Comparison of ENCODE assay signal across 11 cellular contexts in the genomic region with DNA sequence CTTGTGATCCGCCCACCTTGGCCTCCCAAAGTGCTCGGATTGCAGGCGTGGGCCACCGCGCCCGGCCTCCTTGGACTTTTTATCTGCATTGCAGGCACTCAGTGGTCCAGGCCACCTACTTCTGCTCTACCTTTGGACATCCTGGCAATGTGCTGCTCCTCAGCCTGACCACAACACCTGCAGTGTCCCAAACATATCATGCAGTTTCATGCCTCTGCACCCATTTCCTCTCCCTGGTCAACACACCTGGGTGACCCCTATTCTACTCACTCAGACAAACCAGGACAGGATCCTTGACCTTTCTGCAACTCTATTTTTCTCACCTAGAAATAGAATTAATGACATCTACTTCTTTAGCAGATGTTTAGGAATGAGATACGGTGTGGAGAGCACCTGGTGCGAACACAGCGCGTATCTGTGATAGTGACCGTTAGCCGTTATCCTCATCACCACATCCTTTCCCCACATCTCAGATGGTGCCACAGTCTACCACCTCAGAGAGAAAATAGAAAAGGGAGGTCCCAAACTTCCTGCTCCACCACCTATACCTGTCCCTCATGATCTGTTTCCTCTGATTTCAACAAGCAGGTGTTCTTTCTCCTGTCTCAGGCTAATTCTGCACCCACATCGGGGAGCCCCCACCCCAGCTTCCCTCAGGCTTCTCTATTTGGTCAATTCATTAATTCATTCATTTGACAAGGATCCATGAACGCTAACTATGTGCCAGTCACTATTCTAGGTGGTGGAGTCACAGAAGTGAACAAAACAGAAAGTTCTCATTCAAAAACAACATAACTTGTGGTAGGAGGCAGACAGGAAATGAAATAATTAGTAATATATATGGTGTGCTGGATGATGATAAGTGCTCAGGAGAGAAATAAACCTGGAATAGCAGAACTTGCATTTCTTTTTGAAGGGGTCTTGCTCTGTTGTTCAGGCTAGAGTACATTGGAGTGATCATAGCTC. TPM values are rescaled to one million over a fixed set of nuclear protein-coding genes. Genes with fewer than 3 reads are reported as not detected.
DNase-seq lines count a peak whose midpoint lies in the region; ATAC-seq, FAIRE-seq and TF ChIP-seq lines count a peak whose summit lies in the region.
"Had no signal": no experiment of that assay in that cellular context is flagged by ENCODE, and none has a peak within 500 bp of the region (broad histone marks: within the 10 kb centered on the region; RNA-seq: fewer than 3 reads in every experiment).

No MANE protein-coding gene starts in this region.

- no peak for ATAC-seq in HepG2
- no peak for ATAC-seq in right lobe of liver
- ATAC-seq in HG02759 (IDR thresholded peaks at IDR 0.05; ENCODE audit: unreplicated experiment), result peak; percentile 46
- peak; percentile 17 for ATAC-seq in T-helper 17 cell
- ATAC-seq in upper lobe of right lung, result no peak
- no peak for ATAC-seq in HG03378 (IDR thresholded peaks at IDR 0.05; ENCODE audit: unreplicated experiment)

- H3K27ac ChIP-seq in HepG2 (ENCODE audit: extremely low read length, insufficient read depth, low read length), result no peak overlapping the region
- no peak overlapping the region for H3K27ac ChIP-seq in right lobe of liver
- H3K27ac ChIP-seq in upper lobe of right lung, result peak overlapping the region; percentile 37

- H3K36me3 ChIP-seq in HepG2 (replicated peaks in 1 of 2; ENCODE audit: control insufficient read depth in 1 of 2, insufficient read depth in 2 of 2, low read length in 2 of 2) (no peaks in the 10 kb centered on the region), right lobe of liver (no peaks in the 10 kb centered on the region), upper lobe of right lung (no peaks in the 10 kb centered on the region)

- H3K4me1 Mint-ChIP-seq in T-helper 17 cell, result peaks cover 25% of the 10 kb centered on the region

- no peak overlapping the region for H3K9ac ChIP-seq in HepG2 (ENCODE audit: insufficient read depth, low read depth, low read length)

- POLR2A ChIA-PET in HepG2 (lab: Yijun Ruan, JAX), result no interaction called here

- DNase-seq in HepG2 (ENCODE audit: low spot score) (no peak), right lobe of liver (no peak), T-helper 17 cell (no peak), upper lobe of right lung (no peak), hippocampal formation (lab: John Stamatoyannopoulos, UW) (no peak), ureter (ENCODE audit: low spot score) (no peak)
- DNase-seq: AML-193, islet precursor cell, NCI-H345 had no signal

- no peak for FAIRE-seq in HepG2 (lab: Jason Lieb, UNC)

- peak overlapping the region; percentile 86 for H3K27ac Mint-ChIP-seq in T-helper 17 cell

- no TSS peak for BruUV-seq in HepG2 (replicated peaks; lab: Mats Ljungman, UMichigan)

- no peak for TF ChIP-seq RAD21 in HepG2 (CRISPR knock-in tag; IDR thresholded peaks at IDR 0.05)

- no peaks in the 10 kb centered on the region for H4K20me1 ChIP-seq in HepG2 (ENCODE audit: insufficient read depth, low read length)

- H3K4me3 ChIP-seq in HepG2 (replicated peaks in 1 of 3; ENCODE audit: insufficient read depth in 1 of 3, low read depth in 2 of 3, low read length in 3 of 3) (peak overlapping the region in 2 of 3 experiments; percentile 28 to 47; a peak in 2 of 6 replicates), right lobe of liver (no peak overlapping the region), upper lobe of right lung (no peak overlapping the region)

- peak overlapping the region; percentile 43 for H2AFZ ChIP-seq in HepG2 (ENCODE audit: low read length)

- TF ChIP-seq EP300 in HepG2 (IDR thresholded peaks at IDR 0.05; ENCODE audit: low read depth in 2 of 2, low read length in 2 of 2), result no peak
- TF ChIP-seq EP300 in HepG2 (CRISPR knock-in tag; IDR thresholded peaks at IDR 0.05; ENCODE audit: borderline replicate concordance), result no peak

- peak overlapping the region; percentile 76 for H3K4me2 ChIP-seq in HepG2 (ENCODE audit: low read depth, low read length)

- peaks cover 3% of the 10 kb centered on the region for H3K79me2 ChIP-seq in HepG2 (ENCODE audit: insufficient read depth, low read length)

- H3K36me3 Mint-ChIP-seq in T-helper 17 cell (ENCODE audit: low read depth), result peaks cover 2% of the 10 kb centered on the region

- H3K4me1 ChIP-seq in HepG2 (ENCODE audit: insufficient read depth, low read length) (peaks cover 45% of the 10 kb centered on the region), right lobe of liver (peaks cover 0 to 6% (median 0%) of the 10 kb centered on the region in 4 donors), upper lobe of right lung (peaks cover 2% of the 10 kb centered on the region)

- TF ChIP-seq CTCF in HepG2 (CRISPR knock-in tag; IDR thresholded peaks at IDR 0.05) (no peak), right lobe of liver (IDR thresholded peaks at IDR 0.05) (no peak), upper lobe of right lung (IDR thresholded peaks at IDR 0.05) (no peak)

- H3K9me3 ChIP-seq in HepG2 (ENCODE audit: low read length) (no peaks in the 10 kb centered on the region), right lobe of liver (no peaks in the 10 kb centered on the region), T-helper 17 cell (ENCODE audit: control insufficient read depth, low read length, poor library complexity, severe bottlenecking) (no peaks in the 10 kb centered on the region), upper lobe of right lung (no peaks in the 10 kb centered on the region)

- 72% methylated on average over 14 of the region's 14 CpGs for WGBS in HepG2 (ENCODE audit: low lambda C conversion rate)
- 82% methylated on average over 12 of the region's 14 CpGs for WGBS in right lobe of liver (ENCODE audit: insufficient coverage, low coverage, low lambda C conversion rate, missing lambda C conversion rate)

- H3K4me3 Mint-ChIP-seq in T-helper 17 cell, result peak overlapping the region; percentile 84

- no peaks in the 10 kb centered on the region; a peak in 1 of 5 replicates for H3K27me3 ChIP-seq in HepG2 (ENCODE audit: control insufficient read depth in 1 of 2, insufficient read depth in 2 of 2, low read length in 2 of 2)
- no peaks in the 10 kb centered on the region for H3K27me3 ChIP-seq in right lobe of liver
- no peaks in the 10 kb centered on the region for H3K27me3 ChIP-seq in upper lobe of right lung

- intact Hi-C loops in HepG2 (cut with micrococcal nuclease; ENCODE audit: unreplicated experiment) (no loop called here), right lobe of liver (cut with DNase I) (no loop called here), upper lobe of right lung (cut with DNase I) (no loop called here)

- CTCF ChIA-PET in HepG2 (lab: Yijun Ruan, JAX; ENCODE audit: low intra/inter-chr PET ratio, low total read pairs), result no interaction called here

- no peaks in the 10 kb centered on the region for H3K27me3 Mint-ChIP-seq in T-helper 17 cell

- TF ChIP-seq POLR2A in HepG2 (IDR thresholded peaks at IDR 0.05; ENCODE audit: insufficient read depth in 1 of 2, low read depth in 2 of 2, low read length in 2 of 2), result no peak
- TF ChIP-seq POLR2A in right lobe of liver (IDR thresholded peaks at IDR 0.05), result no peak

- in situ Hi-C loops in HepG2 (cut with HindIII; ENCODE audit: extremely low pct_ligation_motif_present, low pct_unique_long_range_greater_than_20kb), result no loop called here

RNA-seq across cellular contexts. Expression of gene BTN3A2, which starts 4.3 kb away (rescaled TPM):
- total RNA-seq in HepG2 (2016; rRNA removed; fragmentation: Illumina TruSeq; extraction: Trizol), result 18.9 and 21.3 TPM in 2 replicates
- 3.4 and 4.3 TPM in 2 replicates for total RNA-seq in HepG2 (2016; cell fraction: cytosol; rRNA removed; fragmentation: Illumina TruSeq; extraction: Trizol; ENCODE audit: low read depth)
- total RNA-seq in HepG2 (2016; cell fraction: insoluble cytoplasmic fraction; rRNA removed; fragmentation: Illumina TruSeq; extraction: Trizol), result 17.8 and 20.4 TPM in 2 replicates
- 13.3 and 13.9 TPM in 2 replicates for total RNA-seq in HepG2 (2016; cell fraction: membrane; rRNA removed; fragmentation: Illumina TruSeq; extraction: Trizol)
- 16.6 and 20.6 TPM in 2 replicates for total RNA-seq in HepG2 (2016; cell fraction: nucleus; rRNA removed; fragmentation: Illumina TruSeq; extraction: Trizol)
- polyA plus RNA-seq in HepG2 (2011; rRNA removed), result 36.2 and 36.3 TPM in 2 replicates
- 28.2 and 31.2 TPM in 2 replicates for polyA plus RNA-seq in HepG2 (2011; cell fraction: cytosol; rRNA removed)
- polyA plus RNA-seq in HepG2 (2011; cell fraction: nucleus; rRNA removed), result 36.5 and 54.5 TPM in 2 replicates
- 22.7 and 24.1 TPM in 2 replicates for polyA plus RNA-seq in HepG2 (2012)
- 3.2 and 3.3 TPM in 2 replicates for polyA plus RNA-seq in HepG2 (2016; cell fraction: cytosol; fragmentation: Illumina TruSeq; extraction: Trizol; ENCODE audit: low read depth)
- 14.2 and 14.4 TPM in 2 replicates for polyA plus RNA-seq in HepG2 (2016; cell fraction: insoluble cytoplasmic fraction; fragmentation: Illumina TruSeq; extraction: Trizol; ENCODE audit: low read depth)
- 8.3 and 9.3 TPM in 2 replicates for polyA plus RNA-seq in HepG2 (2016; cell fraction: membrane; fragmentation: Illumina TruSeq; extraction: Trizol; ENCODE audit: low read depth)
- 33.8 and 37.9 TPM in 2 replicates for polyA plus RNA-seq in HepG2 (2016; cell fraction: nucleus; fragmentation: Illumina TruSeq; extraction: Trizol; ENCODE audit: insufficient read depth, low read depth)
- polyA minus RNA-seq in HepG2 (2011; rRNA and poly(A)+ RNA removed; ENCODE audit: low replicate concordance), result 35.9 and 51.8 TPM in 2 replicates
- polyA minus RNA-seq in HepG2 (2011; cell fraction: cytosol; rRNA and poly(A)+ RNA removed), result 12.0 and 17.2 TPM in 2 replicates
- polyA minus RNA-seq in HepG2 (2011; cell fraction: nucleus; rRNA and poly(A)+ RNA removed), result 21.9 and 35.8 TPM in 2 replicates
- 10 to 100 TPM in 5 of 6 experiments, 1 to 10 TPM in 1; 7.7 to 21.6 (median 15.4) TPM for total RNA-seq in right lobe of liver
- 100 to 1,000 TPM; 115 to 147 TPM for total RNA-seq in T-helper 17 cell
- total RNA-seq in upper lobe of right lung, result 65.2 TPM
- total RNA-seq in ureter, result 15.8 TPM

RNA-seq across cellular contexts. Expression of gene BTN2A2, which starts 22.2 kb away (rescaled TPM):
- total RNA-seq in HepG2 (2016; rRNA removed; fragmentation: Illumina TruSeq; extraction: Trizol) (6.0 and 12.2 TPM in 2 replicates), right lobe of liver (1 to 10 TPM; 1.9 to 5.3 (median 3.7) TPM), T-helper 17 cell (10 to 100 TPM; 21.4 to 23.6 TPM), upper lobe of right lung (25.6 TPM), ureter (15.0 TPM)
- 2.6 and 2.7 TPM in 2 replicates for total RNA-seq in HepG2 (2016; cell fraction: cytosol; rRNA removed; fragmentation: Illumina TruSeq; extraction: Trizol; ENCODE audit: low read depth)
- total RNA-seq in HepG2 (2016; cell fraction: insoluble cytoplasmic fraction; rRNA removed; fragmentation: Illumina TruSeq; extraction: Trizol), result 5.9 and 11.3 TPM in 2 replicates
- total RNA-seq in HepG2 (2016; cell fraction: membrane; rRNA removed; fragmentation: Illumina TruSeq; extraction: Trizol), result 3.3 and 3.6 TPM in 2 replicates
- total RNA-seq in HepG2 (2016; cell fraction: nucleus; rRNA removed; fragmentation: Illumina TruSeq; extraction: Trizol), result 18.5 and 19.7 TPM in 2 replicates
- 10.8 and 15.4 TPM in 2 replicates for polyA plus RNA-seq in HepG2 (2011; rRNA removed)
- 8.1 and 9.6 TPM in 2 replicates for polyA plus RNA-seq in HepG2 (2011; cell fraction: cytosol; rRNA removed)
- 24.5 and 30.2 TPM in 2 replicates for polyA plus RNA-seq in HepG2 (2011; cell fraction: nucleus; rRNA removed)
- 8.5 and 8.6 TPM in 2 replicates for polyA plus RNA-seq in HepG2 (2012)
- 0.77 and 0.96 TPM in 2 replicates for polyA plus RNA-seq in HepG2 (2016; cell fraction: cytosol; fragmentation: Illumina TruSeq; extraction: Trizol; ENCODE audit: low read depth)
- polyA plus RNA-seq in HepG2 (2016; cell fraction: insoluble cytoplasmic fraction; fragmentation: Illumina TruSeq; extraction: Trizol; ENCODE audit: low read depth), result 4.7 and 5.5 TPM in 2 replicates
- polyA plus RNA-seq in HepG2 (2016; cell fraction: membrane; fragmentation: Illumina TruSeq; extraction: Trizol; ENCODE audit: low read depth), result 1.7 and 2.0 TPM in 2 replicates
- polyA plus RNA-seq in HepG2 (2016; cell fraction: nucleus; fragmentation: Illumina TruSeq; extraction: Trizol; ENCODE audit: insufficient read depth, low read depth), result 17.6 and 22.8 TPM in 2 replicates
- 2.5 and 22.6 TPM in 2 replicates for polyA minus RNA-seq in HepG2 (2011; rRNA and poly(A)+ RNA removed; ENCODE audit: low replicate concordance)
- 6.1 and 6.4 TPM in 2 replicates for polyA minus RNA-seq in HepG2 (2011; cell fraction: cytosol; rRNA and poly(A)+ RNA removed)
- polyA minus RNA-seq in HepG2 (2011; cell fraction: nucleus; rRNA and poly(A)+ RNA removed), result 29.2 and 34.7 TPM in 2 replicates

RNA-seq across cellular contexts. Expression of gene BTN3A1, which starts 41.3 kb away (rescaled TPM):
- total RNA-seq in HepG2 (2016; rRNA removed; fragmentation: Illumina TruSeq; extraction: Trizol) (8.1 and 13.3 TPM in 2 replicates), right lobe of liver (10 to 100 TPM in 4 of 6 experiments, 1 to 10 TPM in 2; 9.0 to 15.9 (median 10.6) TPM), T-helper 17 cell (100 to 1,000 TPM; 169 to 205 TPM), upper lobe of right lung (52.2 TPM), ureter (26.2 TPM)
- total RNA-seq in HepG2 (2016; cell fraction: cytosol; rRNA removed; fragmentation: Illumina TruSeq; extraction: Trizol; ENCODE audit: low read depth), result 3.0 and 3.2 TPM in 2 replicates
- 8.0 and 11.8 TPM in 2 replicates for total RNA-seq in HepG2 (2016; cell fraction: insoluble cytoplasmic fraction; rRNA removed; fragmentation: Illumina TruSeq; extraction: Trizol)
- total RNA-seq in HepG2 (2016; cell fraction: membrane; rRNA removed; fragmentation: Illumina TruSeq; extraction: Trizol), result 7.8 and 8.0 TPM in 2 replicates
- 15.9 and 17.1 TPM in 2 replicates for total RNA-seq in HepG2 (2016; cell fraction: nucleus; rRNA removed; fragmentation: Illumina TruSeq; extraction: Trizol)
- polyA plus RNA-seq in HepG2 (2011; rRNA removed), result 14.0 and 17.0 TPM in 2 replicates
- 6.9 and 9.3 TPM in 2 replicates for polyA plus RNA-seq in HepG2 (2011; cell fraction: cytosol; rRNA removed)
- polyA plus RNA-seq in HepG2 (2011; cell fraction: nucleus; rRNA removed), result 29.0 and 46.1 TPM in 2 replicates
- 9.4 and 11.5 TPM in 2 replicates for polyA plus RNA-seq in HepG2 (2012)
- 0.54 and 0.75 TPM in 2 replicates for polyA plus RNA-seq in HepG2 (2016; cell fraction: cytosol; fragmentation: Illumina TruSeq; extraction: Trizol; ENCODE audit: low read depth)
- polyA plus RNA-seq in HepG2 (2016; cell fraction: insoluble cytoplasmic fraction; fragmentation: Illumina TruSeq; extraction: Trizol; ENCODE audit: low read depth), result 4.6 and 4.8 TPM in 2 replicates
- polyA plus RNA-seq in HepG2 (2016; cell fraction: membrane; fragmentation: Illumina TruSeq; extraction: Trizol; ENCODE audit: low read depth), result 2.4 and 2.5 TPM in 2 replicates
- polyA plus RNA-seq in HepG2 (2016; cell fraction: nucleus; fragmentation: Illumina TruSeq; extraction: Trizol; ENCODE audit: insufficient read depth, low read depth), result 27.2 and 30.6 TPM in 2 replicates
- 46.1 and 68.9 TPM in 2 replicates for polyA minus RNA-seq in HepG2 (2011; rRNA and poly(A)+ RNA removed; ENCODE audit: low replicate concordance)
- polyA minus RNA-seq in HepG2 (2011; cell fraction: cytosol; rRNA and poly(A)+ RNA removed), result 8.0 and 8.9 TPM in 2 replicates
- polyA minus RNA-seq in HepG2 (2011; cell fraction: nucleus; rRNA and poly(A)+ RNA removed), result 17.8 and 27.4 TPM in 2 replicates

Comparison
In these comparisons a context has a peak if more than half of its experiments do, and no peak if none do; other contexts are left out.
1. H3K4me3 ChIP-seq: peak in HepG2 (2 of 3); none in right lobe of liver (0 of 3) and upper lobe of right lung (single experiment).
2. ATAC-seq: peak in HG02759 (single experiment) and T-helper 17 cell (single experiment); none in HepG2 (single experiment), right lobe of liver (0 of 4), upper lobe of right lung (single experiment) and HG03378 (single experiment).